14 cellular contexts compared by ENCODE assay signal in the genomic region with DNA sequence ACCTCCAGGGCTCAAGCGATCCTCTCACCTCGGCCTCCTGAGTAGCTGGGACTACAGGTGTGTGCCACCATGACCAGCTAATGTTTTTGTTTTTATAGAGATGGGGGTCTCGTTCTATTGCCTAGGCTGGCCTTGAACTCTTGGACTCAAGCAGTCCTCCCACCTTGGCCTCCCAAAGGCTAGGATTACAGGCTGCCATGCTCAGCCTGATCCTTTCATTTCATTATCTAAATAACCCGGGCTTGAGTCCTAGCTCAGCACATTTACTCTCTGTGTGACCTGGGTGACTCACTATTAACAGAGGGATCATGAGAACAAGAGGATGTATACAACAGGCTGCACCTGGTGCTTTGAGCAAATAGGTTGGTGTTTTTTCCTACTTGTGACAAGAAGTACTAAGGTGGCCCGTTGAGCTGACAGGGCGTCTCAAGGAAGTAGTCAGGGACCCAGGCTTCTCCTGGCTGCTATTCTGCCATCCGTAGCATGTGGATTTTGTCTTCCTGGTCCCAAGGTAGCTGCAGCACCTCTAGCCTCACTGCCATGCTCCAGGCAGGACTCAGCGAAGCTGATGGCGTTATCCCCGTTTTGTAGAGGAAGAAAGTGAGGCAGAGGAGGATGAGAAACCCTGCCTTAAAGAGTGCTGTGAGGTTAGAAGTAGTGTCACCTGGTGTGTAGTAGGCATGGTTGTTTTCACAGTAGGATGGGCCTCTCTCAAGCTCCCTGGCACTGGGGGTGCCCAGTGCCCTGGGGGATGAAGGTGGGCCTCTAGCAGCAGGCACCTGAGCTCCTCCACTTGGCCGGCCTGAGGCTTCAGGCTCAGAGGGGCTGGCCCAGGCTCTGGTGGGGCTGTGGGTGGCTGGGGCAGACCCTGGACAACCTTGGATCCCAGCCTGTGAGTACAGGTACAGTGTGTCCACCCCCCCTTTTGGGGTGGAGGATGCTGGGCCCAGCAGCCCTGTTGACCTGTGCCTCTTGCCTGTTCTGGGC.
DNase-seq lines count a peak whose midpoint lies in the region; ATAC-seq lines count a peak whose summit lies in the region.
"Had no signal": no experiment of that assay in that cellular context is flagged by ENCODE, and none has a peak within 500 bp of the region (broad histone marks: within the 10 kb centered on the region; RNA-seq: fewer than 3 reads in every experiment).

No MANE protein-coding gene starts in this region.

- no CpG with 5 or more reads among the region's 11 CpGs for WGBS in neuronal stem cell (ENCODE audit: extremely low coverage in 2 of 2, insufficient read length in 2 of 2, insufficient replicate concordance in 1 of 2), 2 donors

- H3K18ac ChIP-seq in neuronal stem cell (ENCODE audit: low read length), result peak overlapping the region; percentile 58

- H3K27ac ChIP-seq in Karpas-422 (ENCODE audit: low read length) (peak overlapping the region; percentile 31; the same call in 1 of the 2 replicates), neuronal stem cell (replicated peaks; ENCODE audit: low read length) (no peak overlapping the region)
- H3K27ac ChIP-seq: 22Rv1, parathyroid adenoma had no signal

- H3K23ac ChIP-seq in neuronal stem cell (ENCODE audit: low read depth, low read length, poor library complexity), result no peak overlapping the region

- peak overlapping the region; percentile 60 for H4K91ac ChIP-seq in neuronal stem cell (ENCODE audit: low read depth, low read length, poor library complexity)

- H2BK12ac ChIP-seq in neuronal stem cell (ENCODE audit: low read length), result no peak overlapping the region

- H3K79me1 ChIP-seq in neuronal stem cell (ENCODE audit: low read depth, low read length), result no peaks in the 10 kb centered on the region

- H3K9me3 ChIP-seq in Karpas-422 (ENCODE audit: low read length) (no peaks in the 10 kb centered on the region), neuronal stem cell (replicated peaks in 1 of 2; ENCODE audit: control insufficient read depth in 2 of 2, insufficient read depth in 1 of 2, low read depth in 1 of 2, low read length in 2 of 2) (no peaks in the 10 kb centered on the region)
- H3K9me3 ChIP-seq: transverse colon had no signal

- DNase-seq in DMS153 (lab: John Stamatoyannopoulos, UW) (peak; percentile 11), DMS153 treated with DMSO at 0.1 percent for 48 hours (lab: John Stamatoyannopoulos, UW; ENCODE audit: unreplicated experiment) (no peak), Karpas-422 (no peak), dermis blood vessel endothelial cell (peak; percentile 22), neuronal stem cell (ENCODE audit: low spot score) (no peak)
- DNase-seq in activated T-cell treated with anti-CD3 and anti-CD28 coated beads, Interleukin-2, amount 50 U/mL, for 48 hours, result no peak
- DNase-seq: caudate nucleus, Kasumi-1, NCI-H2171, transverse colon had no signal

- H2BK120ac ChIP-seq in neuronal stem cell (ENCODE audit: low read depth, low read length), result no peak overlapping the region

- no peak overlapping the region for H3K4ac ChIP-seq in neuronal stem cell (ENCODE audit: low read length)

- peak overlapping the region; percentile 71 for H2BK15ac ChIP-seq in neuronal stem cell (ENCODE audit: low read length)

- ATAC-seq in GM21529 (IDR thresholded peaks at IDR 0.05; ENCODE audit: unreplicated experiment) (no peak), HG02678 (IDR thresholded peaks at IDR 0.05; ENCODE audit: unreplicated experiment) (no peak)

- peak overlapping the region; percentile 83 for H2BK5ac ChIP-seq in neuronal stem cell (ENCODE audit: low read length)

- H3K36me3 ChIP-seq in Karpas-422 (ENCODE audit: insufficient read depth, low read length), result peaks cover 15% of the 10 kb centered on the region
- H3K36me3 ChIP-seq in neuronal stem cell (replicated peaks in 1 of 2; ENCODE audit: control insufficient read depth in 2 of 2, insufficient read depth in 2 of 2, low read length in 2 of 2), result peaks cover 0 to 3% of the 10 kb centered on the region in 2 donors
- H3K36me3 ChIP-seq: transverse colon had no signal

- no peaks in the 10 kb centered on the region for H3K9me2 ChIP-seq in Karpas-422 (replicated peaks; ENCODE audit: insufficient read depth, low read length)

- H4K20me1 ChIP-seq in Karpas-422 (ENCODE audit: insufficient read depth, low read depth, low read length), result peaks cover 7% of the 10 kb centered on the region; the same call in 1 of the 2 replicates

- H3K4me3 ChIP-seq in Karpas-422 (ENCODE audit: low read length), result no peak overlapping the region
- no peak overlapping the region for H3K4me3 ChIP-seq in neuronal stem cell (ENCODE audit: low read length in 2 of 2)
- H3K4me3 ChIP-seq: transverse colon had no signal

- H3K14ac ChIP-seq in neuronal stem cell (ENCODE audit: low read length), result no peak overlapping the region

- H3K4me2 ChIP-seq in Karpas-422 (ENCODE audit: low read depth, low read length, poor library complexity, severe bottlenecking) (no peak overlapping the region), neuronal stem cell (ENCODE audit: insufficient read depth, low read length, poor library complexity, severe bottlenecking) (no peak overlapping the region)

- H3K9ac ChIP-seq in Karpas-422 (ENCODE audit: low read length), result no peak overlapping the region
- peak overlapping the region; percentile 51 for H3K9ac ChIP-seq in neuronal stem cell (ENCODE audit: low read depth, low read length, poor library complexity)
- H3K9ac ChIP-seq: parathyroid adenoma had no signal

- H3K79me2 ChIP-seq in Karpas-422 (ENCODE audit: low read length), result peaks cover 69% of the 10 kb centered on the region

- H3K4me1 ChIP-seq in Karpas-422 (ENCODE audit: low read length), result peaks cover 22% of the 10 kb centered on the region
- peaks cover 21 to 31% of the 10 kb centered on the region in 2 donors for H3K4me1 ChIP-seq in neuronal stem cell (ENCODE audit: control insufficient read depth in 2 of 2, insufficient read depth in 1 of 2, low read depth in 1 of 2, low read length in 2 of 2)
- H3K4me1 ChIP-seq: transverse colon had no signal

- no peak overlapping the region for H2AFZ ChIP-seq in Karpas-422 (ENCODE audit: low read length)
- H2AFZ ChIP-seq in neuronal stem cell (ENCODE audit: low read length), result no peak overlapping the region
- H2AFZ ChIP-seq: parathyroid adenoma had no signal

- H3K27me3 ChIP-seq in Karpas-422 (ENCODE audit: low read length) (no peaks in the 10 kb centered on the region), neuronal stem cell (ENCODE audit: control insufficient read depth in 3 of 3, insufficient read depth in 3 of 3, low read depth in 1 of 3, low read length in 3 of 3) (no peaks in the 10 kb centered on the region)
- H3K27me3 ChIP-seq: transverse colon had no signal

- H2AK5ac ChIP-seq in neuronal stem cell (ENCODE audit: low read depth, low read length), result peak overlapping the region; percentile 98

- H4K8ac ChIP-seq in neuronal stem cell (ENCODE audit: low read depth, low read length), result peak overlapping the region; percentile 93

Comparison
In these comparisons a context has a peak if more than half of its experiments do, and no peak if none do; other contexts are left out.
1. DNase-seq: peak in DMS153 (single experiment) and dermis blood vessel endothelial cell (single experiment); none in DMS153 treated with DMSO at 0.1 percent for 48 hours (single experiment), Karpas-422 (single experiment), neuronal stem cell (single experiment) and activated T-cell treated with anti-CD3 and anti-CD28 coated beads, Interleukin-2, amount 50 U/mL, for 48 hours (0 of 2).